Comparison of ENCODE assay signal across 10 cellular contexts in genomic region chr13:29937836-29938235, GRCh38.
DNase-seq lines count a peak whose midpoint lies in the region; ATAC-seq lines count a peak whose summit lies in the region.
"Had no signal": no experiment of that assay in that cellular context is flagged by ENCODE, and none has a peak within 500 bp of the region (broad histone marks: within the 10 kb centered on the region; RNA-seq: fewer than 3 reads in every experiment).

No MANE protein-coding gene starts in this region.

- peak; percentile 58 for DNase-seq in NCI-H82 (lab: John Stamatoyannopoulos, UW)
- no peak for DNase-seq in NCI-H82 treated with DMSO at 0.1 percent for 48 hours (lab: John Stamatoyannopoulos, UW; ENCODE audit: unreplicated experiment)
- peak; percentile 37 for DNase-seq in NCI-H69 (lab: John Stamatoyannopoulos, UW)
- DNase-seq in activated T-cell treated with anti-CD3 and anti-CD28 coated beads, Interleukin-2, amount 50 U/mL, for 1 hour: peak; percentile 39
- peak; percentile 31 for DNase-seq in stimulated activated CD4-positive, alpha-beta T cell treated with anti-CD3 and anti-CD28 coated beads, Interleukin-2, amount 100 ng/mL, for 4 hours (ENCODE audit: low read depth)
- no peak for DNase-seq in left ventricle myocardium superior
- no peak for DNase-seq in NCI-H146 treated with DMSO at 0.1 percent for 48 hours (lab: John Stamatoyannopoulos, UW; ENCODE audit: unreplicated experiment)
- DNase-seq: amniotic stem cell had no signal

- intact Hi-C loops in left ventricle myocardium superior (cut with micrococcal nuclease): no loop called here

- no peak for ATAC-seq in left ventricle myocardium superior
- no peak for ATAC-seq in GM21515 (IDR thresholded peaks at IDR 0.05; ENCODE audit: unreplicated experiment)
- ATAC-seq: K562 had no signal

Comparison
In these comparisons a context has a peak if more than half of its experiments do, and no peak if none do; other contexts are left out.
1. DNase-seq: peak in NCI-H82 (single experiment), NCI-H69 (single experiment), activated T-cell treated with anti-CD3 and anti-CD28 coated beads, Interleukin-2, amount 50 U/mL, for 1 hour (single experiment) and stimulated activated CD4-positive, alpha-beta T cell treated with anti-CD3 and anti-CD28 coated beads, Interleukin-2, amount 100 ng/mL, for 4 hours (single experiment); none in NCI-H82 treated with DMSO at 0.1 percent for 48 hours (single experiment), left ventricle myocardium superior (single experiment) and NCI-H146 treated with DMSO at 0.1 percent for 48 hours (single experiment).